Comparison of ENCODE assay signal across 8 cellular contexts in the genomic region with DNA sequence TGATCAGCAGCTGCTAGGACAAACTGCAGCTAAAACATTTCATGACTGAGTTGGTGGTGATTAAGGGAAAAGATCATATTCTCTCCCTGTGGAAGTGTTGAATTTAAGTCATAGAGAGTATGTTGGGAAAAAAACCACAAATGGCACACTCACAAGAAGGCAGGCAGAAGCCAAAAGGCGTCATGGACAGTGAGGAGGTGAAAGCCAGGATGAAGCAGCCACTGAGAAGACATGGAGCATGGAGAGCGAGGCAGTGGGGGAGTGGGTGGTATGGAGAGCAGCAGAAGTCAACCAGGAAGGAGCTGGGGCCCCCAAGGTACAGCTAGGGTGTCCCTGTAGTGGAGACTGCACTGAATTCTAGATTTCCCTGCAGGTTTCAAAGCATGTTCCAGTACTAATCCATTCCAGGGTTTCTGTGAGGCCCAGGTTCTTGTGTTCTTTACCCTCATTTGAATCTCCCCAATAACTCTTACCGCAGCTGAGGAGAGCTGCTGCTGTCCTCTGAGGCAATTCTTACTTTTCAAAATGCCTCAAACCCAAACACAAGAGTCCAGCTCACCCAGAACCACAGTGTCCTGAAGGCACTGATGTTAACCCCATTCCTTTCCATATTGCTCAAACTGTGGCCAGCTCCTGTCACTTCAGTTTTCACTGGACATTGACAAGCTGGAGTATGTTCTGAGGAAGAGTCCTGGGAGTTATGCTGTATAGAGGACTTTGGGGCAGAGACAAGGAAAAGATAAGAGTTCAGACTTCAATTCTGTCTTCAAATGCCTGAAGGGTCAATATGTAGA.
DNase-seq lines count a peak whose midpoint lies in the region; ATAC-seq and TF ChIP-seq lines count a peak whose summit lies in the region.

No MANE protein-coding gene starts in this region.

- no peak overlapping the region for H3K27ac ChIP-seq in mammary epithelial cell (ENCODE audit: insufficient read depth, low read depth, low read length)
- H3K27ac ChIP-seq in SK-N-SH (ENCODE audit: low read depth in 2 of 2, low read length in 1 of 2), result no peak overlapping the region
- H3K27ac ChIP-seq in A673 (ENCODE audit: low read depth, low read length, poor library complexity, severe bottlenecking), result no peak overlapping the region

- DNase-seq in AG20443 (ENCODE audit: low spot score) (peak; percentile 78), mammary epithelial cell (peak; percentile 81), epidermal melanocyte (ENCODE audit: insufficient read length, low spot score) (no peak), SK-N-SH (no peak), BE2C (no peak), A673 (ENCODE audit: low spot score) (no peak)

- in situ Hi-C loops in mammary epithelial cell (cut with MboI; ENCODE audit: low sequenced_read_pairs in 2 of 2), result no loop called here

- TF ChIP-seq EP300 in SK-N-SH (IDR thresholded peaks at IDR 0.05; ENCODE audit: borderline replicate concordance in 1 of 2, low read depth in 1 of 2, low read length in 1 of 2), result no peak

- peak overlapping the region; percentile 72 for H2AFZ ChIP-seq in mammary epithelial cell (ENCODE audit: low read depth, low read length)
- no peak overlapping the region for H2AFZ ChIP-seq in SK-N-SH (ENCODE audit: low read depth)

- POLR2A ChIA-PET in SK-N-SH (lab: Yijun Ruan, JAX), result interaction anchor here (1.1 kb wide), 1 partner anchor 9 kb away, joined by 5 read pairs; no protein-coding TSS in a partner anchor
- POLR2A ChIA-PET in A673 (lab: Charles Lee; ENCODE audit: low non-redundant PET), result no interaction called here

- H3K4me3 ChIP-seq in mammary epithelial cell (replicated peaks in 1 of 3; ENCODE audit: insufficient read depth in 1 of 3, low read depth in 2 of 3, low read length in 3 of 3), result no peak overlapping the region
- H3K4me3 ChIP-seq in SK-N-SH (ENCODE audit: low read depth in 2 of 2, low read length in 1 of 2), result no peak overlapping the region
- H3K4me3 ChIP-seq in BE2C (ENCODE audit: low read depth, low read length), result no peak overlapping the region
- no peak overlapping the region for H3K4me3 ChIP-seq in A673 (ENCODE audit: low read depth, low read length, poor library complexity, severe bottlenecking)

- intact Hi-C loops in mammary epithelial cell (cut with micrococcal nuclease) (no loop called here), A673 (cut with micrococcal nuclease; ENCODE audit: unreplicated experiment) (loop anchor here (1.0 kb wide), 1 partner anchor 8 kb away; no protein-coding TSS in a partner anchor)

- CTCF ChIA-PET in mammary epithelial cell (lab: Charles Lee; ENCODE audit: low non-redundant PET), result no interaction called here
- CTCF ChIA-PET in SK-N-SH (lab: Yijun Ruan, JAX), result no interaction called here
- CTCF ChIA-PET in A673 (lab: Charles Lee), result interaction anchor here (0.6 kb wide), 1 partner anchor 238 kb away, joined by 3 read pairs; no protein-coding TSS in a partner anchor

- H3K79me2 ChIP-seq in mammary epithelial cell (ENCODE audit: insufficient read depth, low read length) (no peaks in the 10 kb centered on the region), SK-N-SH (ENCODE audit: insufficient read depth) (no peaks in the 10 kb centered on the region)

- dilution Hi-C loops in mammary epithelial cell (cut with HindIII; ENCODE audit: low sequenced_read_pairs), result no loop called here

- H3K9me3 ChIP-seq in mammary epithelial cell (replicated peaks; ENCODE audit: insufficient read depth, low read length), result no peaks in the 10 kb centered on the region
- H3K9me3 ChIP-seq in SK-N-SH, result peaks cover 4% of the 10 kb centered on the region; the same call in 1 of the 2 replicates
- no peaks in the 10 kb centered on the region for H3K9me3 ChIP-seq in BE2C
- H3K9me3 ChIP-seq in A673 (ENCODE audit: low read depth, low read length, poor library complexity, severe bottlenecking), result peaks cover 3% of the 10 kb centered on the region

- H3K36me3 ChIP-seq in mammary epithelial cell (ENCODE audit: insufficient read depth, low read length) (no peaks in the 10 kb centered on the region), SK-N-SH (replicated peaks in 1 of 2; ENCODE audit: control insufficient read depth in 1 of 2, insufficient read depth in 2 of 2, low read length in 1 of 2) (no peaks in the 10 kb centered on the region), BE2C (no peaks in the 10 kb centered on the region), A673 (ENCODE audit: insufficient read depth, low read length, poor library complexity, severe bottlenecking) (no peaks in the 10 kb centered on the region)

- TF ChIP-seq RAD21 in SK-N-SH (IDR thresholded peaks at IDR 0.05; ENCODE audit: low read length), result no peak

- H3K9ac ChIP-seq in mammary epithelial cell (ENCODE audit: insufficient read depth, low read length), result no peak overlapping the region
- no peak overlapping the region for H3K9ac ChIP-seq in SK-N-SH

- H3K4me1 ChIP-seq in mammary epithelial cell (ENCODE audit: insufficient read depth, low read length) (peaks cover 6% of the 10 kb centered on the region), SK-N-SH (ENCODE audit: control insufficient read depth in 1 of 2, insufficient read depth in 2 of 2, low read depth in 1 of 2, low read length in 1 of 2) (peaks cover 0 to 2% of the 10 kb centered on the region in 2 experiments; a peak in 1 of 4 replicates), BE2C (no peaks in the 10 kb centered on the region), A673 (ENCODE audit: insufficient read depth, low read length, poor library complexity, severe bottlenecking) (no peaks in the 10 kb centered on the region)

- no peaks in the 10 kb centered on the region for H4K20me1 ChIP-seq in mammary epithelial cell (ENCODE audit: insufficient read depth, low read length)
- H4K20me1 ChIP-seq in SK-N-SH (ENCODE audit: insufficient read depth), result no peaks in the 10 kb centered on the region

- H3K4me2 ChIP-seq in mammary epithelial cell (ENCODE audit: insufficient read depth, low read depth, low read length), result no peak overlapping the region
- H3K4me2 ChIP-seq in SK-N-SH, result no peak overlapping the region

- H3K9me2 ChIP-seq in SK-N-SH, result no peaks in the 10 kb centered on the region

- BruUV-seq in mammary epithelial cell (replicated peaks; lab: Mats Ljungman, UMichigan), result no TSS peak
- BruUV-seq in A673 (replicated peaks; lab: Mats Ljungman, UMichigan), result no TSS peak

- H3K27me3 ChIP-seq in mammary epithelial cell (ENCODE audit: insufficient read depth, low read length) (no peaks in the 10 kb centered on the region), SK-N-SH (ENCODE audit: insufficient read depth) (peaks cover 26% of the 10 kb centered on the region; the same call in 1 of the 2 replicates), BE2C (peaks cover 6% of the 10 kb centered on the region; the same call in 1 of the 2 replicates), A673 (replicated peaks; ENCODE audit: insufficient read depth, low read depth, low read length, poor library complexity) (no peaks in the 10 kb centered on the region)

- ATAC-seq in GM19438 (IDR thresholded peaks at IDR 0.05; ENCODE audit: low read depth, unreplicated experiment) (peak; percentile 49), HG03280 (IDR thresholded peaks at IDR 0.05; ENCODE audit: unreplicated experiment) (peak; percentile 62)

- no peaks in the 10 kb centered on the region for H3F3A ChIP-seq in SK-N-SH (replicated peaks; ENCODE audit: insufficient read depth)

- TF ChIP-seq CTCF in mammary epithelial cell (conservative IDR thresholded peaks at IDR 0.05 in 1 of 2, IDR thresholded peaks at IDR 0.05 in 1 of 2; ENCODE audit: extremely low read depth in 1 of 2, insufficient read depth in 1 of 2, low read depth in 1 of 2, low read length in 2 of 2) (no peak), SK-N-SH (IDR thresholded peaks at IDR 0.05) (no peak), BE2C (IDR thresholded peaks at IDR 0.05; ENCODE audit: low read depth, low read length) (no peak), A673 (conservative IDR thresholded peaks at IDR 0.05; ENCODE audit: low read depth, low read length) (no peak)

- WGBS in mammary epithelial cell (ENCODE audit: low coverage, missing lambda C conversion rate), result 33% methylated on average over 3 of the region's 3 CpGs
- 17% methylated on average over 3 of the region's 3 CpGs for WGBS in SK-N-SH (ENCODE audit: low lambda C conversion rate)

TF ChIP-seq in SK-N-SH, 30 proteins besides CTCF, POLR2A, EP300 and RAD21 (continues in another document):
- TF ChIP-seq TCF12 (IDR thresholded peaks at IDR 0.05) (no peak), SMC3 (IDR thresholded peaks at IDR 0.05; ENCODE audit: low read depth, low read length) (no peak), RXRA (IDR thresholded peaks at IDR 0.05; ENCODE audit: borderline replicate concordance, low read depth) (no peak), FOSL2 (IDR thresholded peaks at IDR 0.05; ENCODE audit: borderline replicate concordance, low read depth) (no peak), GABPA (IDR thresholded peaks at IDR 0.05; ENCODE audit: low read depth) (no peak), FOXJ3 (CRISPR knock-in tag; IDR thresholded peaks at IDR 0.05) (no peak), POLR2AphosphoS5 (IDR thresholded peaks at IDR 0.05; ENCODE audit: low read depth, low read length) (no peak), EZH2phosphoT487 (IDR thresholded peaks at IDR 0.05; ENCODE audit: borderline replicate concordance, low read depth) (no peak), MEF2A (IDR thresholded peaks at IDR 0.05; ENCODE audit: borderline replicate concordance, low read depth) (no peak), NRF1 (IDR thresholded peaks at IDR 0.05; ENCODE audit: low read depth, low read length) (no peak), YY1 (IDR thresholded peaks at IDR 0.05; ENCODE audit: low read depth) (no peak)
- TF ChIP-seq, protein P1, sequence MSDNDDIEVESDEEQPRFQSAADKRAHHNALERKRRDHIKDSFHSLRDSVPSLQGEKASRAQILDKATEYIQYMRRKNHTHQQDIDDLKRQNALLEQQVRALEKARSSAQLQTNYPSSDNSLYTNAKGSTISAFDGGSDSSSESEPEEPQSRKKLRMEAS (IDR thresholded peaks at IDR 0.05; ENCODE audit: low read depth), result no peak
- TF ChIP-seq, protein P2, sequence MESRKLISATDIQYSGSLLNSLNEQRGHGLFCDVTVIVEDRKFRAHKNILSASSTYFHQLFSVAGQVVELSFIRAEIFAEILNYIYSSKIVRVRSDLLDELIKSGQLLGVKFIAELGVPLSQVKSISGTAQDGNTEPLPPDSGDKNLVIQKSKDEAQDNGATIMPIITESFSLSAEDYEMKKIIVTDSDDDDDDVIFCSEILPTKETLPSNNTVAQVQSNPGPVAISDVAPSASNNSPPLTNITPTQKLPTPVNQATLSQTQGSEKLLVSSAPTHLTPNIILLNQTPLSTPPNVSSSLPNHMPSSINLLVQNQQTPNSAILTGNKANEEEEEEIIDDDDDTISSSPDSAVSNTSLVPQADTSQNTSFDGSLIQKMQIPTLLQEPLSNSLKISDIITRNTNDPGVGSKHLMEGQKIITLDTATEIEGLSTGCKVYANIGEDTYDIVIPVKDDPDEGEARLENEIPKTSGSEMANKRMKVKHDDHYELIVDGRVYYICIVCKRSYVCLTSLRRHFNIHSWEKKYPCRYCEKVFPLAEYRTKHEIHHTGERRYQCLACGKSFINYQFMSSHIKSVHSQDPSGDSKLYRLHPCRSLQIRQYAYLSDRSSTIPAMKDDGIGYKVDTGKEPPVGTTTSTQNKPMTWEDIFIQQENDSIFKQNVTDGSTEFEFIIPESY (IDR thresholded peaks at IDR 0.05; ENCODE audit: borderline replicate concordance, low read depth), result no peak

Comparison
In these comparisons a context has a peak if more than half of its experiments do, and no peak if none do; other contexts are left out.
1. DNase-seq: peak in AG20443 (single experiment) and mammary epithelial cell (single experiment); none in epidermal melanocyte (single experiment), SK-N-SH (single experiment), BE2C (single experiment) and A673 (single experiment).